9 cellular contexts compared by ENCODE assay signal in the genomic region with DNA sequence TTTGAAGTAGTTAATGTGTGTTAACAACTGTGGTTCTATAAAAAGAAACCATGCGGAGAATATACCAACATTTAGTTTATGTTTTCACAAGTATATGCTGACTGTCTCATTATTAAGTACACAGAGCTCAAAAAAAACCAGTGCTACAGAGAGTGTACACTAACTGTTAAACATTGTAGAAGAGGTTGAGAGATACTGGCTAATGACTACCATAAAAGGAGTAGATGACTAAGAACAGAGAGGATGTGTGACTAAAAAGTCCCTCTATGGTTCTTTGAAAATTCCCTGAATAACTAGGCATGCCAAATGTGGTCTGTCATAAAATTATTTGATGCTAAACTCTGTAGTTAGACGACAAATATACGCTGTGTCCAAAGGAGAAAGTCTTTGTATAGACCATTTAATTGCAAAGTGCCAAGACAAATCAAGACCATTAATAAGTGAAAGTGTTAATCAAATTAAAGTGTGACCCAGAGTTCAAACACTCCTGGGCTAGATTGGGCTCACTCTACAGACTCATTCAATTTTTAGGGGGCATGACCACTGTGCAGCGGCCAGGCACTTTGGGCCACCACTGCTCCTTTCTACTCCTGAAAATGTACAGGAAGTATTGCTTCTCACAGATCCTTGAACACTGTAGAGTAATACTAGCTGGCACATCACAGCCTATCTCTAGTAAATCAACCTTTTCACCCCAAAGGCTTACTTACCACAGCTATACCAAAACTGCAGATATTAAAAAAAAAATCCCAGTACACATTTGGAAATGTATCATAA. TPM values are rescaled to one million over a fixed set of nuclear protein-coding genes. Genes with fewer than 3 reads are reported as not detected.
DNase-seq lines count a peak whose midpoint lies in the region; ATAC-seq and TF ChIP-seq lines count a peak whose summit lies in the region.
"Had no signal": no experiment of that assay in that cellular context is flagged by ENCODE, and none has a peak within 500 bp of the region (broad histone marks: within the 10 kb centered on the region; RNA-seq: fewer than 3 reads in every experiment).

No MANE protein-coding gene starts in this region.

- H3K27ac Mint-ChIP-seq in central memory CD8-positive, alpha-beta T cell (ENCODE audit: low read depth) = no peak overlapping the region

- 84 to 93% (median 90%) methylated on average over 4 of the region's 4 CpGs for WGBS in heart left ventricle, 4 donors

- no peaks in the 10 kb centered on the region for H3K9me3 ChIP-seq in heart left ventricle

- no peaks in the 10 kb centered on the region for H3K27me3 Mint-ChIP-seq in central memory CD8-positive, alpha-beta T cell

- H3K36me3 Mint-ChIP-seq in central memory CD8-positive, alpha-beta T cell (ENCODE audit: insufficient read depth) = no peaks in the 10 kb centered on the region

- peak overlapping the region in 1 of 12 donors; percentile 30 for H3K27ac ChIP-seq in heart left ventricle
- H3K27ac ChIP-seq: SK-N-MC had no signal

- no peak for TF ChIP-seq CTCF in heart left ventricle (IDR thresholded peaks at IDR 0.05)

- TF ChIP-seq POLR2A in heart left ventricle (IDR thresholded peaks at IDR 0.05) = no peak

- no peaks in the 10 kb centered on the region for H3K9me3 Mint-ChIP-seq in central memory CD8-positive, alpha-beta T cell

- no peak overlapping the region for H3K4me3 Mint-ChIP-seq in central memory CD8-positive, alpha-beta T cell

- DNase-seq in ELR (ENCODE audit: low read depth) = peak; percentile 96
- DNase-seq in central memory CD8-positive, alpha-beta T cell (ENCODE audit: low spot score in 2 of 2) = no peak
- no peak for DNase-seq in stimulated activated naive CD8-positive, alpha-beta T cell treated with anti-CD3 and anti-CD28 coated beads, Interleukin-15, Interleukin-2, amounts not matched to agents 100 U/mL and 50 U/mL, for 24 hours
- no peak for DNase-seq in heart left ventricle
- DNase-seq in NCI-H1092 (lab: John Stamatoyannopoulos, UW) = no peak
- no peak for DNase-seq in activated CD4-positive, alpha-beta T cell treated with anti-CD3 and anti-CD28 coated beads, Interleukin-2, amount 50 U/mL, for 4 hours

- intact Hi-C loops in heart left ventricle (cut with DNase I) = loop anchor here in 1 of 10 donors (5.0 kb wide), 1 partner anchor 37 kb away; no protein-coding TSS in a partner anchor

- H3K4me3 ChIP-seq in heart left ventricle = no peak overlapping the region
- H3K4me3 ChIP-seq: SK-N-MC had no signal

- peak; percentile 84 for ATAC-seq in GM21381 (IDR thresholded peaks at IDR 0.05; ENCODE audit: unreplicated experiment)
- peak; percentile 81 for ATAC-seq in HG03565 (IDR thresholded peaks at IDR 0.05; ENCODE audit: unreplicated experiment)
- peak; percentile 69 for ATAC-seq in central memory CD8-positive, alpha-beta T cell (replicated peaks; ENCODE audit: extremely low read depth, poor library complexity, severe bottlenecking)
- peak; percentile 97 for ATAC-seq in stimulated activated naive CD8-positive, alpha-beta T cell treated with anti-CD3 and anti-CD28 coated beads, Interleukin-15, Interleukin-2, amounts not matched to agents 100 U/mL and 50 U/mL, for 24 hours
- no peak for ATAC-seq in heart left ventricle

- peaks cover 0 to 23% (median 0%) of the 10 kb centered on the region in 12 donors for H3K4me1 ChIP-seq in heart left ventricle

- H3K27me3 ChIP-seq in heart left ventricle = no peaks in the 10 kb centered on the region

- H3K36me3 ChIP-seq in heart left ventricle = no peaks in the 10 kb centered on the region

- H3K4me1 Mint-ChIP-seq in central memory CD8-positive, alpha-beta T cell = peaks cover 20% of the 10 kb centered on the region

RNA-seq across cellular contexts. Expression of a gene that starts 45.1 kb away (rescaled TPM):
- 10 to 100 TPM; 12.2 to 21.6 (median 16.1) TPM for total RNA-seq in heart left ventricle
- 10 to 100 TPM in 1 of 2 donors, 1 to 10 TPM in 1; 5.1 to 12.6 TPM for polyA plus RNA-seq in heart left ventricle

Comparison
In these comparisons a context has a peak if more than half of its experiments do, and no peak if none do; other contexts are left out.
1. ATAC-seq: peak in GM21381 (single experiment), HG03565 (single experiment), central memory CD8-positive, alpha-beta T cell (single experiment) and stimulated activated naive CD8-positive, alpha-beta T cell treated with anti-CD3 and anti-CD28 coated beads, Interleukin-15, Interleukin-2, amounts not matched to agents 100 U/mL and 50 U/mL, for 24 hours (single experiment); none in heart left ventricle (0 of 4).